In the genomic region with DNA sequence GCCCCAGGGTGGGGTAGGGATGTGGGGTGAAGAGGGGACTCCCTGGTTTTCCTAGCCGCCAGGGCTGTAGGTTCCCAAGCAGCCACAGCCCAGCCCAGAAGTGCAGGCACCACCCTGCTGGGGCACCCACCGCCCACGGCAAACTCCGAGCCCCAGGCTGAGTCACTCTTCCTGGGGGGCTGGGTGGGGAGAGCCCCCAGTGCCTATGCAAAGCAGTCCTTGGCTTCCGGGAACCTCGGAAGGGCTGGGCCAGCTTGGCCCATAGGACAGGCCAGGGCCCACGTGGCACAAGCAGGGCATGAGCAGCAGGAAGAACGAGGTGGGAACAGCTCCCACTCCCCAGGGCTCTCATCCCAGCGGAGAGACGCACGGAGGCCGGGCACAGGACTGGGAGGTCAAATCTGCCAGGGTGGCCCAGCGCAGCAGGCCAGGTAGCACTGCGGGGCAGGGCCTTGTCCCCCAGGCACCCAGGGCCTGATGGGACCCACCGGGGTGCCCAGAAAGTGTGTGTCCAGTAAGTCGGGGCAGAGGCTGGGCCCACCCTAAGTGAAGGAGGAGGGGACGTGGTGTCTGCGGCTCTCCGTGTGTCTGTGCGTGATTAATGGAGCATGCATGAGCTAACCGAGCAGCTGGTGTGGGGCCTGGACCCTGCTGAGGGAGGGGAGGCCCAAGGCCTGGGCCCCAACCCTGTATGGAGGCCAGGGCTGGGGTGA, we compare ENCODE assay signal across 9 cellular contexts. TPM values are rescaled to one million over a fixed set of nuclear protein-coding genes. Genes with fewer than 3 reads are reported as not detected.
DNase-seq lines count a peak whose midpoint lies in the region; ATAC-seq and TF ChIP-seq lines count a peak whose summit lies in the region.
"Had no signal": no experiment of that assay in that cellular context is flagged by ENCODE, and none has a peak within 500 bp of the region (broad histone marks: within the 10 kb centered on the region; RNA-seq: fewer than 3 reads in every experiment).

No MANE protein-coding gene starts in this region.

- peak; percentile 39 for DNase-seq in activated CD4-positive, alpha-beta T cell treated with anti-CD3 and anti-CD28 coated beads, Interleukin-2, amount 50 U/mL, for 1 hour
- DNase-seq in endodermal cell (peak; percentile 39), GF-D8 (lab: John Stamatoyannopoulos, UW) (no peak), dedifferentiated amniotic fluid mesenchymal stem cell (ENCODE audit: extremely low spot score) (no peak), NCI-H2171 (lab: John Stamatoyannopoulos, UW) (no peak), DMS53 (lab: John Stamatoyannopoulos, UW) (no peak)
- DNase-seq in stimulated activated CD8-positive, alpha-beta memory T cell treated with anti-CD3 and anti-CD28 coated beads, Interleukin-2, amount 100 ng/mL, for 48 hours (ENCODE audit: low read depth in 2 of 2): peak; percentile 77 to 87

- peak; percentile 66 for ATAC-seq in GM19452 (IDR thresholded peaks at IDR 0.05; ENCODE audit: unreplicated experiment)

- H3K9me3 Mint-ChIP-seq in endodermal cell: no peaks in the 10 kb centered on the region
- H3K9me3 Mint-ChIP-seq: neural crest cell had no signal

- peaks cover 30% of the 10 kb centered on the region for H3K27me3 Mint-ChIP-seq in endodermal cell (ENCODE audit: insufficient read depth)

- no peaks in the 10 kb centered on the region for H3K4me1 ChIP-seq in endodermal cell (ENCODE audit: control insufficient read depth, insufficient read depth, low read length)

- TF ChIP-seq CTCF in endodermal cell (conservative IDR thresholded peaks at IDR 0.05): no peak

- no peaks in the 10 kb centered on the region for H3K36me3 Mint-ChIP-seq in endodermal cell (ENCODE audit: low read depth)

- peaks cover 54% of the 10 kb centered on the region for H3K27me3 ChIP-seq in endodermal cell (ENCODE audit: control insufficient read depth, insufficient read depth, low read length, poor library complexity, severe bottlenecking)

- no peak overlapping the region for H3K27ac ChIP-seq in endodermal cell (ENCODE audit: low read depth, low read length)

- 89 to 93% methylated on average over 16 to 21 of the region's 21 CpGs for WGBS in endodermal cell (ENCODE audit: insufficient coverage in 1 of 2, insufficient read length in 1 of 2), 2 experiments

- no peak overlapping the region for H3K27ac Mint-ChIP-seq in endodermal cell

- H3K9ac ChIP-seq in endodermal cell (ENCODE audit: extremely low read depth, low read length, poor library complexity, severe bottlenecking): no peak overlapping the region

- no peaks in the 10 kb centered on the region for H3K4me1 Mint-ChIP-seq in endodermal cell
- H3K4me1 Mint-ChIP-seq: neural crest cell had no signal

- H3K36me3 ChIP-seq in endodermal cell (ENCODE audit: control insufficient read depth, insufficient read depth, low read length): no peaks in the 10 kb centered on the region

- no peaks in the 10 kb centered on the region for H3K9me3 ChIP-seq in endodermal cell (ENCODE audit: control insufficient read depth, low read length)

- no peak overlapping the region for H3K4me3 ChIP-seq in endodermal cell (ENCODE audit: low read length)

- H3K4me3 Mint-ChIP-seq in endodermal cell: no peak overlapping the region
- H3K4me3 Mint-ChIP-seq: neural crest cell had no signal

RNA-seq across cellular contexts. Expression of gene IL17REL, which starts 4.6 kb away (rescaled TPM):
- total RNA-seq in endodermal cell: under 1 TPM in 1 of 2 donors, not detected in 1; 0.15 TPM
- not detected for polyA plus RNA-seq in endodermal cell (2013, experiment 1 of 2)
- 0.12 TPM for polyA plus RNA-seq in endodermal cell (2013, experiment 2 of 2)

RNA-seq across cellular contexts. Expression of gene TTLL8, which starts 41.0 kb away (rescaled TPM):
- total RNA-seq in endodermal cell: under 1 TPM in 1 of 2 donors, not detected in 1; 0.20 TPM
- polyA plus RNA-seq in endodermal cell (2013, experiment 1 of 2): 0.11 TPM
- polyA plus RNA-seq in endodermal cell (2013, experiment 2 of 2): not detected
- total RNA-seq: neural crest cell had no signal

RNA-seq across cellular contexts. Expression of gene PIM3, which starts 56.6 kb away (rescaled TPM):
- 10 to 100 TPM; 31.5 to 36.6 TPM for total RNA-seq in endodermal cell
- polyA plus RNA-seq in endodermal cell (2013, experiment 1 of 2): 21.6 TPM
- 19.6 TPM for polyA plus RNA-seq in endodermal cell (2013, experiment 2 of 2)

Comparison
In these comparisons a context has a peak if more than half of its experiments do, and no peak if none do; other contexts are left out.
1. DNase-seq: peak in activated CD4-positive, alpha-beta T cell treated with anti-CD3 and anti-CD28 coated beads, Interleukin-2, amount 50 U/mL, for 1 hour (single experiment), endodermal cell (single experiment) and stimulated activated CD8-positive, alpha-beta memory T cell treated with anti-CD3 and anti-CD28 coated beads, Interleukin-2, amount 100 ng/mL, for 48 hours (2 of 2); none in GF-D8 (single experiment), dedifferentiated amniotic fluid mesenchymal stem cell (single experiment), NCI-H2171 (single experiment) and DMS53 (single experiment).